In the genomic region with DNA sequence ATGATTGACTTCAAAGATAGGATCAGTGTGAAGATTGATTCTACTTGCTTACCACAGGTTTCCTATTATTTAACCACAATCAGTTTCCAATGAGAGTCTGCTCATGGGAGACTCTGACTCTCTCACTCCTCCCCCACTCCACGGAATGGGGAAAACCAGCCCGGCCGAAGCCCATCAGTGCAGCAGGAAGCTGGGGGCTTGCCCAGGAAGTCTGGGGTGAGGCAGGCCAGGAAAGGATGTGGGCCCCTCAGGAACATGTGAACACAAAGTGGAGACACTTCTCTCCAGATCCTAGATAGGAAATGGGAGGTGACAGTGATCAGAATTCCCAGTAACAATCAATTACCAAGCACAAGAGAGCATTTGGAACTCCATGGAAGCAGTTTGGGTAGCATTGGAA, we compare ENCODE assay signal across 20 cellular contexts.
DNase-seq lines count a peak whose midpoint lies in the region; ATAC-seq and TF ChIP-seq lines count a peak whose summit lies in the region.
"Had no signal": no experiment of that assay in that cellular context is flagged by ENCODE, and none has a peak within 500 bp of the region (broad histone marks: within the 10 kb centered on the region; RNA-seq: fewer than 3 reads in every experiment).

No MANE protein-coding gene starts in this region.

- ATAC-seq in HG02884 (IDR thresholded peaks at IDR 0.05; ENCODE audit: unreplicated experiment) = no peak
- ATAC-seq: Panc1 had no signal

- POLR2A ChIA-PET in activated CD4-positive, alpha-beta memory T cell treated with anti-CD3 and anti-CD28 coated beads for 36 hours (lab: Charles Lee) = no interaction called here

- H3K9me3 ChIP-seq in neural progenitor cell (ENCODE audit: low read depth) = no peaks in the 10 kb centered on the region

- TF ChIP-seq CTCF in neural progenitor cell (IDR thresholded peaks at IDR 0.05) = no peak
- no peak for TF ChIP-seq CTCF in dorsolateral prefrontal cortex (IDR thresholded peaks at IDR 0.05 in 54 of 56, conservative IDR thresholded peaks at IDR 0.05 in 2 of 56; ENCODE audit: low read depth in 1 of 56, partially characterized antibody in 56 of 56)

- no peak overlapping the region for H3K4me2 ChIP-seq in neural progenitor cell

- H3K4me1 ChIP-seq in neural progenitor cell = peaks cover 20% of the 10 kb centered on the region

- CTCF ChIA-PET in activated CD4-positive, alpha-beta memory T cell treated with anti-CD3 and anti-CD28 coated beads for 36 hours (lab: Charles Lee) = no interaction called here

- peak overlapping the region; percentile 63 for H2AFZ ChIP-seq in neural progenitor cell (replicated peaks)

- H3K36me3 ChIP-seq in neural progenitor cell = no peaks in the 10 kb centered on the region

- H3K27me3 ChIP-seq in neural progenitor cell = no peaks in the 10 kb centered on the region
- no peaks in the 10 kb centered on the region for H3K27me3 ChIP-seq in dorsolateral prefrontal cortex

- H3K36me3 Mint-ChIP-seq in neural progenitor cell = peaks cover 3% of the 10 kb centered on the region
- no peaks in the 10 kb centered on the region for H3K36me3 Mint-ChIP-seq in activated CD4-positive, alpha-beta memory T cell treated with anti-CD3 and anti-CD28 coated beads for 36 hours
- H3K36me3 Mint-ChIP-seq: CD4-positive, CD25-positive, alpha-beta regulatory T cell had no signal

- DNase-seq in stimulated activated CD4-positive, alpha-beta T cell treated with anti-CD3 and anti-CD28 coated beads, Interleukin-15, amount 100 ng/mL, for 24 hours = peak; percentile 15
- DNase-seq in stimulated activated CD4-positive, alpha-beta T cell treated with anti-CD3 and anti-CD28 coated beads, Interleukin-2, amount 100 ng/mL, for 48 hours = no peak
- DNase-seq in dermis blood vessel endothelial cell = peak; percentile 34
- no peak for DNase-seq in neural progenitor cell (ENCODE audit: low spot score)
- DNase-seq in activated CD4-positive, alpha-beta memory T cell treated with anti-CD3 and anti-CD28 coated beads for 36 hours = no peak
- DNase-seq in dorsolateral prefrontal cortex = no peak
- DNase-seq: CD4-positive, CD25-positive, alpha-beta regulatory T cell; DMS79; H7; HFFc6; Kasumi-1; NCI-H1694; NCI-H2081; NCI-H2171; NCI-H524; NCI-H82; SIG-M5 had no signal

- H3K9me3 Mint-ChIP-seq in neural progenitor cell = no peaks in the 10 kb centered on the region
- no peaks in the 10 kb centered on the region for H3K9me3 Mint-ChIP-seq in activated CD4-positive, alpha-beta memory T cell treated with anti-CD3 and anti-CD28 coated beads for 36 hours
- H3K9me3 Mint-ChIP-seq: CD4-positive, CD25-positive, alpha-beta regulatory T cell had no signal

- H3K27ac ChIP-seq in neural progenitor cell = no peak overlapping the region
- H3K27ac ChIP-seq in dorsolateral prefrontal cortex = no peak overlapping the region

- H3K79me2 ChIP-seq in neural progenitor cell (ENCODE audit: low read depth) = no peaks in the 10 kb centered on the region

- H4K20me1 ChIP-seq in neural progenitor cell (ENCODE audit: low read depth) = no peaks in the 10 kb centered on the region

- peak overlapping the region; percentile 40 for H3K27ac Mint-ChIP-seq in neural progenitor cell
- no peak overlapping the region for H3K27ac Mint-ChIP-seq in activated CD4-positive, alpha-beta memory T cell treated with anti-CD3 and anti-CD28 coated beads for 36 hours
- H3K27ac Mint-ChIP-seq: B cell; CD4-positive, CD25-positive, alpha-beta regulatory T cell; HFFc6 had no signal

- no peak overlapping the region for H3K9ac ChIP-seq in neural progenitor cell

- no peak overlapping the region for H3K4me3 Mint-ChIP-seq in neural progenitor cell
- no peak overlapping the region for H3K4me3 Mint-ChIP-seq in activated CD4-positive, alpha-beta memory T cell treated with anti-CD3 and anti-CD28 coated beads for 36 hours
- H3K4me3 Mint-ChIP-seq: B cell; CD4-positive, CD25-positive, alpha-beta regulatory T cell; HFFc6 had no signal

- H3F3A ChIP-seq in neural progenitor cell (ENCODE audit: low read depth) = no peaks in the 10 kb centered on the region

- peaks cover 2% of the 10 kb centered on the region for H3K27me3 Mint-ChIP-seq in neural progenitor cell (ENCODE audit: insufficient read depth, low read depth)
- H3K27me3 Mint-ChIP-seq in activated CD4-positive, alpha-beta memory T cell treated with anti-CD3 and anti-CD28 coated beads for 36 hours = no peaks in the 10 kb centered on the region
- H3K27me3 Mint-ChIP-seq: CD4-positive, CD25-positive, alpha-beta regulatory T cell had no signal

- H3K4me3 ChIP-seq in neural progenitor cell (no peak overlapping the region), dorsolateral prefrontal cortex (no peak overlapping the region)

- peaks cover 36% of the 10 kb centered on the region for H3K4me1 Mint-ChIP-seq in neural progenitor cell
- peaks cover 2% of the 10 kb centered on the region for H3K4me1 Mint-ChIP-seq in activated CD4-positive, alpha-beta memory T cell treated with anti-CD3 and anti-CD28 coated beads for 36 hours (ENCODE audit: low read depth)
- H3K4me1 Mint-ChIP-seq: B cell; CD4-positive, CD25-positive, alpha-beta regulatory T cell had no signal

- intact Hi-C loops in activated CD4-positive, alpha-beta memory T cell treated with anti-CD3 and anti-CD28 coated beads for 36 hours (cut with micrococcal nuclease) = no loop called here
- intact Hi-C loops in dorsolateral prefrontal cortex (cut with DNase I) = no loop called here

Comparison
In these comparisons a context has a peak if more than half of its experiments do, and no peak if none do; other contexts are left out.
1. DNase-seq: peak in stimulated activated CD4-positive, alpha-beta T cell treated with anti-CD3 and anti-CD28 coated beads, Interleukin-15, amount 100 ng/mL, for 24 hours (single experiment) and dermis blood vessel endothelial cell (single experiment); none in stimulated activated CD4-positive, alpha-beta T cell treated with anti-CD3 and anti-CD28 coated beads, Interleukin-2, amount 100 ng/mL, for 48 hours (0 of 2), neural progenitor cell (single experiment), activated CD4-positive, alpha-beta memory T cell treated with anti-CD3 and anti-CD28 coated beads for 36 hours (single experiment) and dorsolateral prefrontal cortex (0 of 10).